In genomic region chr12:10940389-10940788, GRCh38 we compare ENCODE assay signal across 14 cellular contexts. TPM values are rescaled to one million over a fixed set of nuclear protein-coding genes. Genes with fewer than 3 reads are reported as not detected.
DNase-seq lines count a peak whose midpoint lies in the region; ATAC-seq, FAIRE-seq and TF ChIP-seq lines count a peak whose summit lies in the region.
"Had no signal": no experiment of that assay in that cellular context is flagged by ENCODE, and none has a peak within 500 bp of the region (broad histone marks: within the 10 kb centered on the region; RNA-seq: fewer than 3 reads in every experiment).

No MANE protein-coding gene starts in this region.

- CTCF ChIA-PET in SK-N-SH (lab: Yijun Ruan, JAX) = no interaction called here

- WGBS in SK-N-SH (ENCODE audit: low lambda C conversion rate) = 86% methylated on average over 2 of the region's 2 CpGs
- 76 to 84% methylated on average over 2 of the region's 2 CpGs for WGBS in transverse colon (ENCODE audit: low coverage in 1 of 2), 2 donors

- H3K4me3 ChIP-seq in SK-N-SH (ENCODE audit: low read depth in 2 of 2, low read length in 1 of 2) (no peak overlapping the region), adipocyte (ENCODE audit: low read length) (no peak overlapping the region), transverse colon (no peak overlapping the region)
- H3K4me3 ChIP-seq: testis had no signal

- no peak for DNase-seq in SK-N-SH
- DNase-seq in adipocyte (ENCODE audit: low read depth) = peak; percentile 73
- DNase-seq in fibroblast of the conjunctiva (ENCODE audit: low read depth) = peak; percentile 1
- DNase-seq in activated T-cell treated with anti-CD3 and anti-CD28 coated beads, Interleukin-2, amount 50 U/mL, for 4 hours = no peak
- no peak for DNase-seq in GM19239 (ENCODE audit: insufficient read length, low spot score)
- DNase-seq in transverse colon = no peak
- no peak for DNase-seq in NAMALWA (ENCODE audit: low spot score)
- DNase-seq: activated T-cell treated with anti-CD3 and anti-CD28 coated beads for 4 hours, amygdala, hippocampal formation, nucleus accumbens, testis had no signal

- peaks cover 2 to 4% of the 10 kb centered on the region in 2 experiments for H3K36me3 ChIP-seq in SK-N-SH (replicated peaks in 1 of 2; ENCODE audit: control insufficient read depth in 1 of 2, insufficient read depth in 2 of 2, low read length in 1 of 2)
- H3K36me3 ChIP-seq in adipocyte (ENCODE audit: control insufficient read depth, insufficient read depth, low read length, severe bottlenecking) = no peaks in the 10 kb centered on the region
- H3K36me3 ChIP-seq in transverse colon = no peaks in the 10 kb centered on the region

- H3F3A ChIP-seq in SK-N-SH (replicated peaks; ENCODE audit: insufficient read depth) = peaks cover 5% of the 10 kb centered on the region

- peaks cover 4% of the 10 kb centered on the region for H3K9me3 Mint-ChIP-seq in activated T-cell treated with anti-CD3 and anti-CD28 coated beads, Interleukin-2, amount 50 U/mL, for 4 hours

- peaks cover 0 to 4% of the 10 kb centered on the region in 2 experiments; a peak in 1 of 4 replicates for H3K4me1 ChIP-seq in SK-N-SH (ENCODE audit: control insufficient read depth in 1 of 2, insufficient read depth in 2 of 2, low read depth in 1 of 2, low read length in 1 of 2)
- H3K4me1 ChIP-seq in adipocyte (ENCODE audit: control insufficient read depth, insufficient read depth, low read length) = no peaks in the 10 kb centered on the region
- H3K4me1 ChIP-seq in transverse colon = no peaks in the 10 kb centered on the region
- H3K4me1 ChIP-seq: testis had no signal

- in situ Hi-C loops in transverse colon (cut with MboI; ENCODE audit: low pct_ligation_motif_present in 1 of 4, low pct_unique_long_range_greater_than_20kb in 1 of 4, low sequenced_read_pairs in 3 of 4) = no loop called here

- intact Hi-C loops in transverse colon (cut with DNase I; ENCODE audit: low total_unique reads) = no loop called here

- no peaks in the 10 kb centered on the region for H4K20me1 ChIP-seq in SK-N-SH (ENCODE audit: insufficient read depth)

- H3K4me3 Mint-ChIP-seq in activated T-cell treated with anti-CD3 and anti-CD28 coated beads, Interleukin-2, amount 50 U/mL, for 4 hours = no peak overlapping the region

- TF ChIP-seq EP300 in SK-N-SH (IDR thresholded peaks at IDR 0.05; ENCODE audit: borderline replicate concordance in 1 of 2, low read depth in 1 of 2, low read length in 1 of 2) (no peak), transverse colon (IDR thresholded peaks at IDR 0.05; ENCODE audit: low read depth) (no peak)

- POLR2A ChIA-PET in SK-N-SH (lab: Yijun Ruan, JAX) = no interaction called here

- no peaks in the 10 kb centered on the region for H3K9me3 ChIP-seq in SK-N-SH
- no peaks in the 10 kb centered on the region for H3K9me3 ChIP-seq in adipocyte (ENCODE audit: control insufficient read depth, low read length)
- no peaks in the 10 kb centered on the region for H3K9me3 ChIP-seq in transverse colon
- H3K9me3 ChIP-seq: testis had no signal

- H3K27me3 Mint-ChIP-seq in activated T-cell treated with anti-CD3 and anti-CD28 coated beads, Interleukin-2, amount 50 U/mL, for 4 hours (ENCODE audit: low read depth) = no peaks in the 10 kb centered on the region

- H3K9ac ChIP-seq in SK-N-SH (no peak overlapping the region), adipocyte (ENCODE audit: low read length) (no peak overlapping the region)

- peaks cover 6% of the 10 kb centered on the region for H3K36me3 Mint-ChIP-seq in activated T-cell treated with anti-CD3 and anti-CD28 coated beads, Interleukin-2, amount 50 U/mL, for 4 hours (ENCODE audit: insufficient read depth)

- H3K27me3 ChIP-seq in SK-N-SH (ENCODE audit: insufficient read depth) (no peaks in the 10 kb centered on the region), adipocyte (replicated peaks; ENCODE audit: control insufficient read depth, insufficient read depth, low read length) (no peaks in the 10 kb centered on the region), transverse colon (no peaks in the 10 kb centered on the region)
- H3K27me3 ChIP-seq: testis had no signal

- TF ChIP-seq CTCF in SK-N-SH (IDR thresholded peaks at IDR 0.05) = no peak
- TF ChIP-seq CTCF in transverse colon (IDR thresholded peaks at IDR 0.05) = no peak

- no peak for ATAC-seq in SK-N-SH treated with all-trans-retinoic acid at 6 μM for 48 hours
- no peak for ATAC-seq in activated T-cell treated with anti-CD3 and anti-CD28 coated beads, Interleukin-2, amount 50 U/mL, for 4 hours

- H3K4me1 Mint-ChIP-seq in activated T-cell treated with anti-CD3 and anti-CD28 coated beads, Interleukin-2, amount 50 U/mL, for 4 hours (ENCODE audit: low read depth) = no peaks in the 10 kb centered on the region

- H3K9me2 ChIP-seq in SK-N-SH = no peaks in the 10 kb centered on the region; the same call in 1 of the 2 replicates

- no peak for TF ChIP-seq POLR2A in transverse colon (IDR thresholded peaks at IDR 0.05)

- no peak overlapping the region for H3K4me2 ChIP-seq in SK-N-SH

- no peak for FAIRE-seq in GM19239 (lab: Jason Lieb, UNC)

- H3K27ac ChIP-seq in SK-N-SH (ENCODE audit: low read depth in 2 of 2, low read length in 1 of 2) (no peak overlapping the region), transverse colon (no peak overlapping the region)
- H3K27ac ChIP-seq: 22Rv1, testis had no signal

- H3K79me2 ChIP-seq in SK-N-SH (ENCODE audit: insufficient read depth) = no peaks in the 10 kb centered on the region

- no peak for TF ChIP-seq RAD21 in SK-N-SH (IDR thresholded peaks at IDR 0.05; ENCODE audit: low read length)

- H2AFZ ChIP-seq in SK-N-SH (ENCODE audit: low read depth) = no peak overlapping the region

TF ChIP-seq in SK-N-SH, 30 proteins besides CTCF, POLR2A, EP300 and RAD21:
- TF ChIP-seq JUND (IDR thresholded peaks at IDR 0.05) (peak; percentile 48), NFIC (IDR thresholded peaks at IDR 0.05; ENCODE audit: borderline replicate concordance) (no peak), FOSL2 (IDR thresholded peaks at IDR 0.05; ENCODE audit: borderline replicate concordance, low read depth) (peak; percentile 20; the same call in 1 of the 2 replicates)

TF ChIP-seq in SK-N-SH treated with all-trans-retinoic acid at 6 μM for 48 hours, 23 proteins besides CTCF, POLR2A, EP300 and RAD21:
- TF ChIP-seq BACH2 (CRISPR knock-in tag; IDR thresholded peaks at IDR 0.05; ENCODE audit: borderline replicate concordance) (no peak), GLIS3 (CRISPR knock-in tag; IDR thresholded peaks at IDR 0.05) (no peak)

RNA-seq across cellular contexts. Expression of gene TAS2R14, which starts 1.3 kb away (rescaled TPM):
- polyA plus RNA-seq in SK-N-SH (2012; rRNA removed) = 1.4 and 2.3 TPM in 2 replicates
- polyA plus RNA-seq in SK-N-SH (2012; cell fraction: cytosol; rRNA removed) = 1.4 and 2.4 TPM in 2 replicates
- 2.9 and 9.5 TPM in 2 replicates for polyA plus RNA-seq in SK-N-SH (2012; cell fraction: nucleus; rRNA removed)
- total RNA-seq in activated T-cell treated with anti-CD3 and anti-CD28 coated beads, Interleukin-2, amount 50 U/mL, for 4 hours = 1 to 10 TPM in 2 of 3 donors, under 1 TPM in 1; 0.89 to 1.3 (median 1.0) TPM
- 1 to 10 TPM in 3 of 4 donors, not detected in 1; 1.5 to 5.1 (median 3.8) TPM for total RNA-seq in transverse colon

RNA-seq across cellular contexts. Expression of gene PRH2, which starts 11.4 kb away (rescaled TPM):
- polyA plus RNA-seq in SK-N-SH (2012; rRNA removed) = not detected in 2 replicates
- polyA plus RNA-seq in SK-N-SH (2012; cell fraction: cytosol; rRNA removed) = not detected in 2 replicates
- 0.20 TPM in 1 of 2 replicates, not detected in the other for polyA plus RNA-seq in SK-N-SH (2012; cell fraction: nucleus; rRNA removed)
- under 1 TPM in 1 of 3 donors, not detected in 2; 0.34 TPM for total RNA-seq in activated T-cell treated with anti-CD3 and anti-CD28 coated beads, Interleukin-2, amount 50 U/mL, for 4 hours
- total RNA-seq in transverse colon = not detected

RNA-seq across cellular contexts. Expression of gene TAS2R13, which starts 31.0 kb away (rescaled TPM):
- polyA plus RNA-seq in SK-N-SH (2012; rRNA removed) = 0.03 TPM in 1 of 2 replicates, not detected in the other
- 0.01 and 0.03 TPM in 2 replicates for polyA plus RNA-seq in SK-N-SH (2012; cell fraction: cytosol; rRNA removed)
- polyA plus RNA-seq in SK-N-SH (2012; cell fraction: nucleus; rRNA removed) = 0.11 and 0.49 TPM in 2 replicates
- under 1 TPM; 0.19 to 0.26 (median 0.23) TPM for total RNA-seq in activated T-cell treated with anti-CD3 and anti-CD28 coated beads, Interleukin-2, amount 50 U/mL, for 4 hours
- 1 to 10 TPM in 2 of 4 donors, not detected in 2; 1.5 to 6.2 TPM for total RNA-seq in transverse colon

RNA-seq across cellular contexts. Expression of gene TAS2R50, which starts 46.3 kb away (rescaled TPM):
- 0.05 and 0.10 TPM in 2 replicates for polyA plus RNA-seq in SK-N-SH (2012; rRNA removed)
- polyA plus RNA-seq in SK-N-SH (2012; cell fraction: cytosol; rRNA removed) = 0.05 TPM in 1 of 2 replicates, not detected in the other
- polyA plus RNA-seq in SK-N-SH (2012; cell fraction: nucleus; rRNA removed) = 0.28 and 0.63 TPM in 2 replicates
- total RNA-seq in activated T-cell treated with anti-CD3 and anti-CD28 coated beads, Interleukin-2, amount 50 U/mL, for 4 hours = under 1 TPM in 1 of 3 donors, not detected in 2; 0.35 TPM
- 1 to 10 TPM in 3 of 4 donors, not detected in 1; 4.1 to 7.1 (median 4.9) TPM for total RNA-seq in transverse colon

RNA-seq across cellular contexts. Expression of gene PRH1, which starts 56.3 kb away (rescaled TPM):
- 2.0 and 3.6 TPM in 2 replicates for polyA plus RNA-seq in SK-N-SH (2012; rRNA removed)
- polyA plus RNA-seq in SK-N-SH (2012; cell fraction: cytosol; rRNA removed) = 2.0 and 3.2 TPM in 2 replicates
- polyA plus RNA-seq in SK-N-SH (2012; cell fraction: nucleus; rRNA removed) = 3.4 and 7.4 TPM in 2 replicates
- 10 to 100 TPM in 2 of 3 donors, 1 to 10 TPM in 1; 8.6 to 12.5 (median 10.4) TPM for total RNA-seq in activated T-cell treated with anti-CD3 and anti-CD28 coated beads, Interleukin-2, amount 50 U/mL, for 4 hours
- 10 to 100 TPM in 3 of 4 donors, 1 to 10 TPM in 1; 4.8 to 64.8 (median 32.2) TPM for total RNA-seq in transverse colon

Comparison
In these comparisons a context has a peak if more than half of its experiments do, and no peak if none do; other contexts are left out.
1. DNase-seq: peak in adipocyte (single experiment) and fibroblast of the conjunctiva (single experiment); none in SK-N-SH (single experiment), activated T-cell treated with anti-CD3 and anti-CD28 coated beads, Interleukin-2, amount 50 U/mL, for 4 hours (single experiment), GM19239 (single experiment), transverse colon (single experiment) and NAMALWA (single experiment).